ENCODE assay signal across 8 cellular contexts in the genomic region with DNA sequence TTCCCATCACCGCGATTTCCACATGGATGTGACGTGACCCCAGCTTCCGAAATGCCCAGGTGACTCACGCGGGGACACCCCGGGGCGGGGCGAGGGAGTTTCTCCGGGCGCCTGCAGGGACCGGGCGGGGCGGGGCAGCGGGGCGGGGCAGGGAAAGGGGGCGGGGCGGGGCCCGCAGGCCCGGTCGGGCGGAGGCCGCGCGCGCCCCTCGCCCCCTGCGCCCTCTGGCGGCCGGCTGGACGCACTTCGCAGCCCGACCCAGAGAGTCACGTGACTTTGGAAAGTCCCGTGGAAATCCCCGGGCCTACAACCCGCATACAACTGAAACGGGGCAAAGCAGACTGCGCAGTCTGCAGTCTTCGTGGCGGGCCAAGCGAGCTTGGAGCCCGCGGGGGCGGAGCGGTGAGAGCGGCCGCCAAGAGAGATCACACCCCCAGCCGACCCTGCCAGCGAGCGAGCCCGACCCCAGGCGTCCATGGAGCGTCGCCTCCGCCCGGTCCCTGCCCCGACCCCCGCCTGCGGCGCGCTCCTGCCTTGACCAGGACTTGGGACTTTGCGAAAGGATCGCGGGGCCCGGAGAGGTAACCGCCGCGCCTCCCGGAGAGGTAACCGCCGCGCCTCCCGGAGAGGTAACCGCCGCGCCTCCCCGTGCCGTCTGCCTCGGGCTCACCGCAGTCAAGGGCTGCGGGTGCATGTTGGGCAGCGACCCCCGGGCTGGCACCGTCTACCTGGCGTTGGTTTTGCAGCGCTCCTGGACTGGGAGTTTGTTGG. TPM values are rescaled to one million over a fixed set of nuclear protein-coding genes. Genes with fewer than 3 reads are reported as not detected.
A peak's percentile ranks its signal among the peaks of the same experiment; 100 is the strongest.
DNase-seq lines count a peak whose midpoint lies in the region; ATAC-seq and TF ChIP-seq lines count a peak whose summit lies in the region.

A gene (plus strand): TSS at position 346 of the 771 bp plus-strand sequence. CDS start 3,969 bp downstream, outside the sequence.

- in situ Hi-C loops in GM18951 (cut with MboI; ENCODE audit: low sequenced_read_pairs, unreplicated experiment) = loop anchor here (5.0 kb wide), 1 partner anchor 160 kb away; no protein-coding TSS in a partner anchor

- TF ChIP-seq POLR2A in GM18951 (IDR thresholded peaks at IDR 0.05; ENCODE audit: extremely low read depth, insufficient read depth, insufficient read length) = peak; percentile 96

- peak; percentile 96 to 97 for DNase-seq in AML-193 (lab: John Stamatoyannopoulos, UW)
- DNase-seq in NCI-H345 treated with DMSO at 0.1 percent for 48 hours (lab: John Stamatoyannopoulos, UW; ENCODE audit: unreplicated experiment) = peak; percentile 78
- peak; percentile 96 for DNase-seq in activated CD4-positive, CD25-positive, alpha-beta regulatory T cell treated with anti-CD3 and anti-CD28 coated beads, Interleukin-2, amount 50 U/mL, for 72 hours
- DNase-seq in cerebellum (ENCODE audit: low spot score) = peak; percentile 80
- peak; percentile 97 for DNase-seq in kidney tubule cell (ENCODE audit: low spot score)
- DNase-seq in stimulated activated CD4-positive, alpha-beta T cell treated with anti-CD3 and anti-CD28 coated beads, Interleukin-1b, Interleukin-23, amount 100 ng/mL, for 1 hour (ENCODE audit: low read depth in 2 of 2) = peak; percentile 87 to 90

- peak; percentile 72 for ATAC-seq in HG03175 (IDR thresholded peaks at IDR 0.05; ENCODE audit: unreplicated experiment)

RNA-seq across cellular contexts. Expression of the gene that starts here (rescaled TPM):
- 1.6 TPM for total RNA-seq in cerebellum

Comparison
In these comparisons a context has a peak if more than half of its experiments do, and no peak if none do; other contexts are left out.
1. Peak in every context shown above with its lines: DNase-seq and ATAC-seq.